12 cellular contexts compared by ENCODE assay signal in the genomic region with DNA sequence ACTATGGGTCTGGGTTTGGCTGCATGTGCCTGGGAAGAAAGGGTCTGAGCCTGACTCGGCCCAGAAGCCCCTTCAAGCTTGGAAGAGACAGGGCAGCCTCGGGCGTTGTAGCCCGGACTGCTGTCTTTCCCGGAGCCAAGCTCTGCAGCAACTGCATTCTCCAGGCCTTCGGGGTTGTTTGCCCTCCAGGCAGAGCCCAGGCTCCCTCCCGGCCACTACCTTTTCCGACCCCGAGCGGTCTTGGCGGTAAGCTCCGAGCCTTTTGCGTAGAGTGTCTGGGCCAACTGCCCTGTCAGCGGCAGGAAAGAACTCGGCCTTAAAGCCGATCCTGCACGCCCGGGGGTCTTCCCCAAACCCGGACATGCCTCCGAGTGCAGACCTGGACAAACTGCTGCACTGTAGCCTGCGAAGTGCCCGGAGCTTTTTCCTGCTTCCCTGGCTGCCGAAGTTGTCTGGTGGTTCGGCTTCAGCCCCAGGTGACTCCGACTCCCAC. TPM values are rescaled to one million over a fixed set of nuclear protein-coding genes. Genes with fewer than 3 reads are reported as not detected.
DNase-seq lines count a peak whose midpoint lies in the region; ATAC-seq and TF ChIP-seq lines count a peak whose summit lies in the region.
"Had no signal": no experiment of that assay in that cellular context is flagged by ENCODE, and none has a peak within 500 bp of the region (broad histone marks: within the 10 kb centered on the region; RNA-seq: fewer than 3 reads in every experiment).

No MANE protein-coding gene starts in this region.

- no CpG with 5 or more reads among the region's 25 CpGs for WGBS in neuronal stem cell (ENCODE audit: extremely low coverage in 2 of 2, insufficient read length in 2 of 2, insufficient replicate concordance in 1 of 2), 2 donors

- peaks cover 77 to 90% of the 10 kb centered on the region in 2 donors for H3K27me3 Mint-ChIP-seq in effector memory CD8-positive, alpha-beta T cell

- H3K27me3 ChIP-seq in neuronal stem cell (ENCODE audit: control insufficient read depth in 3 of 3, insufficient read depth in 3 of 3, low read depth in 1 of 3, low read length in 3 of 3): peaks cover 89 to 100% (median 100%) of the 10 kb centered on the region in 3 experiments

- no peak for ATAC-seq in activated CD4-positive, CD25-positive, alpha-beta regulatory T cell treated with anti-CD3 and anti-CD28 coated beads, Interleukin-2, amount 50 U/mL, for 24 hours
- ATAC-seq in effector memory CD8-positive, alpha-beta T cell (replicated peaks): no peak
- no peak for ATAC-seq in GM19035 (IDR thresholded peaks at IDR 0.05; ENCODE audit: unreplicated experiment)

- peak overlapping the region; percentile 94 for H2AFZ ChIP-seq in neuronal stem cell (ENCODE audit: low read length)

- no peaks in the 10 kb centered on the region for H3K79me1 ChIP-seq in neuronal stem cell (ENCODE audit: low read depth, low read length)

- H2BK5ac ChIP-seq in neuronal stem cell (ENCODE audit: low read length): peak overlapping the region; percentile 22

- H2BK15ac ChIP-seq in neuronal stem cell (ENCODE audit: low read length): no peak overlapping the region

- H3K27ac Mint-ChIP-seq in effector memory CD8-positive, alpha-beta T cell: peak overlapping the region in 1 of 2 donors; percentile 70

- H2BK120ac ChIP-seq in neuronal stem cell (ENCODE audit: low read depth, low read length): no peak overlapping the region

- H3K27ac ChIP-seq in neuronal stem cell (replicated peaks; ENCODE audit: low read length) (no peak overlapping the region), caudate nucleus (ENCODE audit: low read depth, low read length) (no peak overlapping the region)
- H3K27ac ChIP-seq: epithelial cell of prostate, KMS-11, sigmoid colon had no signal

- no peaks in the 10 kb centered on the region for H3K36me3 ChIP-seq in neuronal stem cell (replicated peaks in 1 of 2; ENCODE audit: control insufficient read depth in 2 of 2, insufficient read depth in 2 of 2, low read length in 2 of 2)
- H3K36me3 ChIP-seq: sigmoid colon had no signal

- peak overlapping the region; percentile 45 to 85 for H3K4me3 Mint-ChIP-seq in effector memory CD8-positive, alpha-beta T cell

- peak overlapping the region; percentile 31 for H3K9ac ChIP-seq in neuronal stem cell (ENCODE audit: low read depth, low read length, poor library complexity)
- H3K9ac ChIP-seq: KMS-11 had no signal

- TF ChIP-seq POLR2A in NB4 (IDR thresholded peaks at IDR 0.05; ENCODE audit: extremely low read depth, insufficient read length): no peak

- no peak overlapping the region for H3K4ac ChIP-seq in neuronal stem cell (ENCODE audit: low read length)

- no peak overlapping the region for H4K8ac ChIP-seq in neuronal stem cell (ENCODE audit: low read depth, low read length)

- no peak for TF ChIP-seq CTCF in NB4 (IDR thresholded peaks at IDR 0.05; ENCODE audit: low read depth, low read length)

- no peak overlapping the region for H4K91ac ChIP-seq in neuronal stem cell (ENCODE audit: low read depth, low read length, poor library complexity)

- peaks cover 47 to 57% of the 10 kb centered on the region in 2 donors for H3K4me1 Mint-ChIP-seq in effector memory CD8-positive, alpha-beta T cell (ENCODE audit: low read depth in 2 of 2)

- peaks cover 24 to 40% of the 10 kb centered on the region in 2 donors for H3K4me1 ChIP-seq in neuronal stem cell (ENCODE audit: control insufficient read depth in 2 of 2, insufficient read depth in 1 of 2, low read depth in 1 of 2, low read length in 2 of 2)

- H3K23ac ChIP-seq in neuronal stem cell (ENCODE audit: low read depth, low read length, poor library complexity): peak overlapping the region; percentile 89

- H3K4me2 ChIP-seq in neuronal stem cell (ENCODE audit: insufficient read depth, low read length, poor library complexity, severe bottlenecking): peak overlapping the region; percentile 37
- H3K4me2 ChIP-seq: KMS-11 had no signal

- H2AK5ac ChIP-seq in neuronal stem cell (ENCODE audit: low read depth, low read length): no peak overlapping the region

- H3K9me3 ChIP-seq in neuronal stem cell (replicated peaks in 1 of 2; ENCODE audit: control insufficient read depth in 2 of 2, insufficient read depth in 1 of 2, low read depth in 1 of 2, low read length in 2 of 2): no peaks in the 10 kb centered on the region
- H3K9me3 ChIP-seq: sigmoid colon had no signal

- H3K4me3 ChIP-seq in NB4 (ENCODE audit: low read depth, low read length) (no peak overlapping the region), neuronal stem cell (ENCODE audit: low read length in 2 of 2) (no peak overlapping the region)
- H3K4me3 ChIP-seq: sigmoid colon had no signal

- H3K36me3 Mint-ChIP-seq in effector memory CD8-positive, alpha-beta T cell (ENCODE audit: insufficient read depth): peaks cover 55% of the 10 kb centered on the region

- no peak overlapping the region for H2BK12ac ChIP-seq in neuronal stem cell (ENCODE audit: low read length)

- H3K14ac ChIP-seq in neuronal stem cell (ENCODE audit: low read length): no peak overlapping the region

- H3K18ac ChIP-seq in neuronal stem cell (ENCODE audit: low read length): peak overlapping the region; percentile 38

- peak; percentile 32 for DNase-seq in activated CD4-positive, CD25-positive, alpha-beta regulatory T cell treated with anti-CD3 and anti-CD28 coated beads, Interleukin-2, amount 50 U/mL, for 72 hours
- DNase-seq in NB4 (ENCODE audit: low read depth) (peak; percentile 46), neuronal stem cell (ENCODE audit: low spot score) (no peak), D341Med (ENCODE audit: low spot score) (no peak), caudate nucleus (lab: John Stamatoyannopoulos, UW) (no peak)
- no peak for DNase-seq in effector memory CD8-positive, alpha-beta T cell
- DNase-seq: NK-92 treated with Interleukin-12 subunit alpha and Interleukin-12 subunit beta, amount 100 ng/mL, for 24 hours; sigmoid colon had no signal

- H3K9me3 Mint-ChIP-seq in effector memory CD8-positive, alpha-beta T cell: no peaks in the 10 kb centered on the region

RNA-seq across cellular contexts. Expression of gene LHX1, which starts 1.3 kb away (rescaled TPM):
- polyA plus RNA-seq in neuronal stem cell (2013, experiment 1 of 2): 0.04 TPM
- 0.06 TPM for polyA plus RNA-seq in neuronal stem cell (2013, experiment 2 of 2)
- polyA plus RNA-seq: sigmoid colon had no signal

RNA-seq across cellular contexts. Expression of gene AATF, which starts 10.1 kb away (rescaled TPM):
- 58.6 TPM for polyA plus RNA-seq in neuronal stem cell (2013, experiment 1 of 2)
- polyA plus RNA-seq in neuronal stem cell (2013, experiment 2 of 2): 62.9 TPM

Comparison
In these comparisons a context has a peak if more than half of its experiments do, and no peak if none do; other contexts are left out.
1. DNase-seq: peak in activated CD4-positive, CD25-positive, alpha-beta regulatory T cell treated with anti-CD3 and anti-CD28 coated beads, Interleukin-2, amount 50 U/mL, for 72 hours (single experiment) and NB4 (single experiment); none in effector memory CD8-positive, alpha-beta T cell (0 of 3), neuronal stem cell (single experiment), D341Med (single experiment) and caudate nucleus (0 of 61).